ENCODE assay signal across 12 cellular contexts in the genomic region with DNA sequence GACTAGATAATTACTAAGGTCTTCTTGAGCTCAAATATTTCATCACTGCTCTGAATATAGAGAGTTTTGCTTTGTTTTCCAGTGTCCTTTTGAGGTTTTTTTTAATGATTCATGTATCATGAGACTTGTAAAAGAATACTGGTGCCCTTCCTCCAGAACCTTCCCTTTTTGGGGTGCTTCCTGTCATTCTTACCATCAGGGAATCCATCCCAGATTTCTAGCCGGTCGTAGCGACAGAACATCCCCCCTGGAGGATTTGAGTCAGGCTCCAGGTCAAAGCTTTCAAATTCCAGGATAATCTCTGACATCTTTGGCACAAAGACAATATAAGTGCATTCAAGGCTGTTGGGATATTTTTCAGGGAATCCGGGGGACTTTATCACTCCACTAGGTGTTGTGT.
A peak's percentile ranks its signal among the peaks of the same experiment; 100 is the strongest.
DNase-seq lines count a peak whose midpoint lies in the region; ATAC-seq, FAIRE-seq and TF ChIP-seq lines count a peak whose summit lies in the region.
"Had no signal": no experiment of that assay in that cellular context is flagged by ENCODE, and none has a peak within 500 bp of the region (broad histone marks: within the 10 kb centered on the region; RNA-seq: fewer than 3 reads in every experiment).

No MANE protein-coding gene starts in this region.

- DNase-seq in stimulated activated naive CD8-positive, alpha-beta T cell treated with anti-CD3 and anti-CD28 coated beads, Interleukin-15, Interleukin-2, amounts not matched to agents 100 U/mL and 50 U/mL, for 24 hours: no peak
- peak; percentile 70 for DNase-seq in astrocyte (ENCODE audit: low read depth)
- DNase-seq in kidney tubule cell (ENCODE audit: low spot score): peak; percentile 8
- no peak for DNase-seq in uterus
- no peak for DNase-seq in GM10266 (ENCODE audit: extremely low spot score)
- DNase-seq in COR-L47 (lab: John Stamatoyannopoulos, UW): no peak
- DNase-seq: anterior cingulate cortex; naive thymus-derived CD8-positive, alpha-beta T cell; Right ventricle myocardium superior had no signal

- peaks cover 39% of the 10 kb centered on the region for H3K4me1 ChIP-seq in astrocyte (ENCODE audit: insufficient read depth, low read length)
- H3K4me1 ChIP-seq in uterus: no peaks in the 10 kb centered on the region

- no peaks in the 10 kb centered on the region for H3K9me3 ChIP-seq in astrocyte (ENCODE audit: insufficient read depth, low read depth, low read length)
- H3K9me3 ChIP-seq in uterus: no peaks in the 10 kb centered on the region

- TF ChIP-seq POLR2A in uterus (IDR thresholded peaks at IDR 0.05): no peak

- H3K36me3 Mint-ChIP-seq in stimulated activated naive CD8-positive, alpha-beta T cell treated with anti-CD3 and anti-CD28 coated beads, Interleukin-15, Interleukin-2, amounts not matched to agents 100 ng/mL and 50 ng/mL, for 24 hours (ENCODE audit: low read depth): no peaks in the 10 kb centered on the region
- H3K36me3 Mint-ChIP-seq in astrocyte (ENCODE audit: low read depth, unreplicated experiment): peaks cover 3% of the 10 kb centered on the region
- H3K36me3 Mint-ChIP-seq: naive thymus-derived CD8-positive, alpha-beta T cell had no signal

- H3K27ac Mint-ChIP-seq in stimulated activated naive CD8-positive, alpha-beta T cell treated with anti-CD3 and anti-CD28 coated beads, Interleukin-15, Interleukin-2, amounts not matched to agents 100 ng/mL and 50 ng/mL, for 24 hours: peak overlapping the region; percentile 80
- H3K27ac Mint-ChIP-seq in astrocyte (ENCODE audit: unreplicated experiment): peak overlapping the region; percentile 95
- H3K27ac Mint-ChIP-seq: B cell; naive thymus-derived CD8-positive, alpha-beta T cell had no signal

- H3K4me3 ChIP-seq in astrocyte (ENCODE audit: insufficient read depth, low read depth, low read length): no peak overlapping the region
- H3K4me3 ChIP-seq in uterus: no peak overlapping the region

- H3K4me3 Mint-ChIP-seq in stimulated activated naive CD8-positive, alpha-beta T cell treated with anti-CD3 and anti-CD28 coated beads, Interleukin-15, Interleukin-2, amounts not matched to agents 100 ng/mL and 50 ng/mL, for 24 hours: no peak overlapping the region
- H3K4me3 Mint-ChIP-seq in astrocyte (ENCODE audit: unreplicated experiment): peak overlapping the region; percentile 3
- H3K4me3 Mint-ChIP-seq: B cell; naive thymus-derived CD8-positive, alpha-beta T cell had no signal

- no peaks in the 10 kb centered on the region for H4K20me1 ChIP-seq in astrocyte (ENCODE audit: insufficient read depth, low read length)

- H3K4me1 Mint-ChIP-seq in stimulated activated naive CD8-positive, alpha-beta T cell treated with anti-CD3 and anti-CD28 coated beads, Interleukin-15, Interleukin-2, amounts not matched to agents 100 ng/mL and 50 ng/mL, for 24 hours (ENCODE audit: low read depth): peaks cover 29% of the 10 kb centered on the region
- H3K4me1 Mint-ChIP-seq in astrocyte (ENCODE audit: low read depth, unreplicated experiment): peaks cover 36% of the 10 kb centered on the region
- H3K4me1 Mint-ChIP-seq: B cell had no signal

- peak; percentile 56 for FAIRE-seq in astrocyte (lab: Jason Lieb, UNC)

- peaks cover 2% of the 10 kb centered on the region for H3K79me2 ChIP-seq in astrocyte (ENCODE audit: insufficient read depth, low read length)

- peak overlapping the region; percentile 74 for H3K9ac ChIP-seq in astrocyte (ENCODE audit: low read length)

- H3K27ac ChIP-seq in astrocyte (ENCODE audit: low read depth, low read length) (peak overlapping the region; percentile 94), uterus (peak overlapping the region; percentile 47 to 73)

- H3K27me3 Mint-ChIP-seq in stimulated activated naive CD8-positive, alpha-beta T cell treated with anti-CD3 and anti-CD28 coated beads, Interleukin-15, Interleukin-2, amounts not matched to agents 100 ng/mL and 50 ng/mL, for 24 hours: peaks cover 18% of the 10 kb centered on the region
- no peaks in the 10 kb centered on the region for H3K27me3 Mint-ChIP-seq in astrocyte (ENCODE audit: low read depth, unreplicated experiment)

- TF ChIP-seq CTCF in astrocyte (IDR thresholded peaks at IDR 0.05; ENCODE audit: insufficient read depth, low read depth, low read length) (no peak), uterus (IDR thresholded peaks at IDR 0.05) (no peak), GM10266 (IDR thresholded peaks at IDR 0.05; ENCODE audit: control insufficient read depth, insufficient read depth, low read depth, missing control alignments) (no peak)

- no peak overlapping the region for H2AFZ ChIP-seq in astrocyte (ENCODE audit: low read depth, low read length)

- peak overlapping the region; percentile 58 for H3K4me2 ChIP-seq in astrocyte (ENCODE audit: low read length)

- H3K36me3 ChIP-seq in astrocyte (ENCODE audit: insufficient read depth, low read length) (peaks cover 28% of the 10 kb centered on the region), uterus (no peaks in the 10 kb centered on the region)

- no peak for ATAC-seq in stimulated activated naive CD8-positive, alpha-beta T cell treated with anti-CD3 and anti-CD28 coated beads, Interleukin-15, Interleukin-2, amounts not matched to agents 100 U/mL and 50 U/mL, for 24 hours
- no peak for ATAC-seq in HG03354 (IDR thresholded peaks at IDR 0.05; ENCODE audit: poor library complexity, severe bottlenecking, unreplicated experiment)
- ATAC-seq: naive thymus-derived CD8-positive, alpha-beta T cell had no signal

- H3K9me3 Mint-ChIP-seq in stimulated activated naive CD8-positive, alpha-beta T cell treated with anti-CD3 and anti-CD28 coated beads, Interleukin-15, Interleukin-2, amounts not matched to agents 100 ng/mL and 50 ng/mL, for 24 hours: no peaks in the 10 kb centered on the region
- peaks cover 3% of the 10 kb centered on the region for H3K9me3 Mint-ChIP-seq in astrocyte (ENCODE audit: unreplicated experiment)
- H3K9me3 Mint-ChIP-seq: naive thymus-derived CD8-positive, alpha-beta T cell had no signal

- H3K27me3 ChIP-seq in astrocyte (ENCODE audit: insufficient read depth, low read length): no peaks in the 10 kb centered on the region
- H3K27me3 ChIP-seq in uterus: no peaks in the 10 kb centered on the region

- intact Hi-C loops in uterus (cut with DNase I; ENCODE audit: low total_unique reads): no loop called here

Comparison
In these comparisons a context has a peak if more than half of its experiments do, and no peak if none do; other contexts are left out.
1. DNase-seq: peak in astrocyte (single experiment) and kidney tubule cell (single experiment); none in stimulated activated naive CD8-positive, alpha-beta T cell treated with anti-CD3 and anti-CD28 coated beads, Interleukin-15, Interleukin-2, amounts not matched to agents 100 U/mL and 50 U/mL, for 24 hours (single experiment), uterus (0 of 2), GM10266 (single experiment) and COR-L47 (single experiment).